ENCODE assay signal across 24 cellular contexts in the genomic region with DNA sequence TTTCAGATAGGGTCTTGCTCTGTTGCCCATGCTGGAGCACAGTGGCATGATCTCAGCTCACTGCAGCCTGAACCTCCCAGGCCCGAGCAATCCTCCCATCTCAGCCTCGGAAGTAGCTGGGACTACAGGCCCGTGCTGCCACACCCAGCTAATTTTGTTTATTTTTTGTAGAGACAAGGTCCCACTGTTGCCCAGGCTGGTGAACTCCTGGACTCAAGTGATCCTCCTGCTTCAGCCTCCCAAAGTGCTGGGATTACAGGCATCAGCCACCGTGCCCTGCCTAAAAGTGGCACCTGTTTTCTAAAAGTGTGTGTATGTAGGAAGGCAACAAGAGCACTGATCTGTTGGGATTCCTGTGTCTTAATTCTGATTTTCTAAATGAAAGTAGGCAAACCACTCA. TPM values are rescaled to one million over a fixed set of nuclear protein-coding genes. Genes with fewer than 3 reads are reported as not detected.
"Had no signal": no experiment of that assay in that cellular context is flagged by ENCODE, and none has a peak within 500 bp of the region (broad histone marks: within the 10 kb centered on the region; RNA-seq: fewer than 3 reads in every experiment).

No MANE protein-coding gene starts in this region.

- H3K4me1 ChIP-seq: gastrocnemius medialis, testis had no signal

- ATAC-seq: effector memory CD8-positive, alpha-beta T cell; gastrocnemius medialis; heart right ventricle; left lobe of liver; naive thymus-derived CD4-positive, alpha-beta T cell; right cardiac atrium had no signal

- H3K27me3 Mint-ChIP-seq: dendritic cell treated with granulocyte-macrophage colony-stimulating factor and Interleukin-4, amounts not matched to agents 40 ng/mL and 50 ng/mL, for 4 days; effector memory CD8-positive, alpha-beta T cell; naive thymus-derived CD4-positive, alpha-beta T cell; stimulated activated naive CD8-positive, alpha-beta T cell treated with anti-CD3 and anti-CD28 coated beads, Interleukin-15, Interleukin-2, amounts not matched to agents 100 ng/mL and 50 ng/mL, for 24 hours had no signal

- H3K4me3 Mint-ChIP-seq: dendritic cell treated with granulocyte-macrophage colony-stimulating factor and Interleukin-4, amounts not matched to agents 40 ng/mL and 50 ng/mL, for 4 days; stimulated activated naive CD8-positive, alpha-beta T cell treated with anti-CD3 and anti-CD28 coated beads, Interleukin-15, Interleukin-2, amounts not matched to agents 100 ng/mL and 50 ng/mL, for 24 hours had no signal

- H3K9me3 ChIP-seq: esophagus muscularis mucosa, gastrocnemius medialis, neutrophil, ovary, testis, tibial nerve had no signal

- H3K27ac Mint-ChIP-seq: dendritic cell treated with granulocyte-macrophage colony-stimulating factor and Interleukin-4, amounts not matched to agents 40 ng/mL and 50 ng/mL, for 4 days; stimulated activated naive CD8-positive, alpha-beta T cell treated with anti-CD3 and anti-CD28 coated beads, Interleukin-15, Interleukin-2, amounts not matched to agents 100 ng/mL and 50 ng/mL, for 24 hours had no signal

- H3K4me3 ChIP-seq: esophagus muscularis mucosa, gastrocnemius medialis, heart right ventricle, ovary, testis, tibial nerve had no signal

- H3K9me3 Mint-ChIP-seq: dendritic cell treated with granulocyte-macrophage colony-stimulating factor and Interleukin-4, amounts not matched to agents 40 ng/mL and 50 ng/mL, for 4 days; effector memory CD8-positive, alpha-beta T cell; stimulated activated naive CD8-positive, alpha-beta T cell treated with anti-CD3 and anti-CD28 coated beads, Interleukin-15, Interleukin-2, amounts not matched to agents 100 ng/mL and 50 ng/mL, for 24 hours had no signal

- DNase-seq: effector memory CD8-positive, alpha-beta T cell; gastrocnemius medialis; heart right ventricle; hypothalamus; islet precursor cell; mammary epithelial cell; naive thymus-derived CD4-positive, alpha-beta T cell; ovary; right cardiac atrium; small intestine; stimulated activated CD4-positive, alpha-beta T cell treated with anti-CD3 and anti-CD28 coated beads, Interleukin-12 subunit alpha, Interleukin-12 subunit beta, amount 100 ng/mL, for 4 hours; testis had no signal

- H3K27ac ChIP-seq: epithelial cell of prostate, esophagus muscularis mucosa, gastrocnemius medialis, heart right ventricle, neutrophil, ovary, testis, tibial nerve had no signal

- H3K27me3 ChIP-seq: esophagus muscularis mucosa, gastrocnemius medialis, heart right ventricle, neutrophil, ovary, testis, tibial nerve had no signal

- H3K36me3 ChIP-seq: esophagus muscularis mucosa, gastrocnemius medialis, heart right ventricle, neutrophil, ovary, tibial nerve had no signal

RNA-seq across cellular contexts. Expression of gene GAL3ST3, which starts 41.3 kb away (rescaled TPM):
- total RNA-seq: fibroblast of villous mesenchyme; left lobe of liver; lower leg skin; mesenteric fat pad; mononuclear cell; naive thymus-derived CD4-positive, alpha-beta T cell; tibial nerve had no signal
- polyA plus RNA-seq: mammary epithelial cell; naive thymus-derived CD4-positive, alpha-beta T cell; urinary bladder had no signal
